20 cellular contexts compared by ENCODE assay signal in genomic region chr2:228545041-228545440, GRCh38.
DNase-seq lines count a peak whose midpoint lies in the region; ATAC-seq and TF ChIP-seq lines count a peak whose summit lies in the region.
"Had no signal": no experiment of that assay in that cellular context is flagged by ENCODE, and none has a peak within 500 bp of the region (broad histone marks: within the 10 kb centered on the region; RNA-seq: fewer than 3 reads in every experiment).

No MANE protein-coding gene starts in this region.

- WGBS in suprapubic skin = 33% methylated on average over 1 of the region's 1 CpG

- intact Hi-C loops in posterior cingulate gyrus (cut with DNase I) = no loop called here

- ATAC-seq in HG03469 (IDR thresholded peaks at IDR 0.05; ENCODE audit: unreplicated experiment) = no peak
- ATAC-seq: activated CD8-positive, alpha-beta T cell treated with anti-CD3 and anti-CD28 coated beads for 36 hours; GM23338; naive thymus-derived CD4-positive, alpha-beta T cell had no signal

- no peaks in the 10 kb centered on the region for H3K27me3 ChIP-seq in suprapubic skin

- H3K9me3 ChIP-seq in suprapubic skin = peaks cover 9% of the 10 kb centered on the region

- peak; percentile 77 for DNase-seq in GM03348 (ENCODE audit: low spot score)
- peak; percentile 56 for DNase-seq in RWPE1 (ENCODE audit: low spot score)
- DNase-seq in fibroblast of gingiva (ENCODE audit: low read depth) = peak; percentile 10
- peak; percentile 29 for DNase-seq in skeletal muscle cell (ENCODE audit: low read depth)
- DNase-seq in suprapubic skin (ENCODE audit: low spot score in 2 of 2) = no peak
- DNase-seq in posterior cingulate gyrus = no peak
- no peak for DNase-seq in NCI-H128 (lab: John Stamatoyannopoulos, UW; ENCODE audit: unreplicated experiment)
- DNase-seq: activated CD8-positive, alpha-beta T cell treated with anti-CD3 and anti-CD28 coated beads for 36 hours; DMS79; erythroblast; left ventricle myocardium inferior; MM.1S; naive thymus-derived CD4-positive, alpha-beta T cell; NCI-H2029; NCI-H69; stimulated activated CD4-positive, alpha-beta T cell treated with anti-CD3 and anti-CD28 coated beads, Interleukin-15, amount 100 ng/mL, for 24 hours; WERI-Rb-1 had no signal

- no peak overlapping the region for H3K27ac ChIP-seq in RWPE1
- no peak overlapping the region for H3K27ac ChIP-seq in suprapubic skin
- H3K27ac ChIP-seq: C4-2B, left ventricle myocardium inferior, WERI-Rb-1 had no signal

- H3K36me3 ChIP-seq in suprapubic skin = no peaks in the 10 kb centered on the region
- H3K36me3 ChIP-seq: left ventricle myocardium inferior, WERI-Rb-1 had no signal

- TF ChIP-seq POLR2A in suprapubic skin (IDR thresholded peaks at IDR 0.05) = no peak

- TF ChIP-seq CTCF in RWPE1 (conservative IDR thresholded peaks at IDR 0.05; ENCODE audit: low read depth) = no peak
- TF ChIP-seq CTCF in suprapubic skin (IDR thresholded peaks at IDR 0.05) = no peak

- POLR2A ChIA-PET in RWPE1 (lab: Yijun Ruan, JAX; ENCODE audit: low non-redundant PET) = no interaction called here

- TF ChIP-seq EP300 in suprapubic skin (IDR thresholded peaks at IDR 0.05) = no peak

- H3K4me1 ChIP-seq in suprapubic skin = no peaks in the 10 kb centered on the region

- no peak overlapping the region for H3K4me3 ChIP-seq in skeletal muscle cell (ENCODE audit: low read depth, low read length)
- H3K4me3 ChIP-seq in suprapubic skin = no peak overlapping the region
- H3K4me3 ChIP-seq: GM23338, left ventricle myocardium inferior had no signal

- CTCF ChIA-PET in RWPE1 (lab: Yijun Ruan, JAX) = interaction anchor here (0.6 kb wide), 2 partner anchors 397 to 661 kb away, joined by 3 to 6 read pairs; no protein-coding TSS in a partner anchor

Comparison
In these comparisons a context has a peak if more than half of its experiments do, and no peak if none do; other contexts are left out.
1. DNase-seq: peak in GM03348 (single experiment), RWPE1 (single experiment), fibroblast of gingiva (single experiment) and skeletal muscle cell (single experiment); none in suprapubic skin (0 of 2), posterior cingulate gyrus (0 of 10) and NCI-H128 (single experiment).